Comparison of ENCODE assay signal across 27 cellular contexts in genomic region chr11:78762105-78762504, GRCh38.
DNase-seq lines count a peak whose midpoint lies in the region; ATAC-seq, FAIRE-seq and TF ChIP-seq lines count a peak whose summit lies in the region.
"Had no signal": no experiment of that assay in that cellular context is flagged by ENCODE, and none has a peak within 500 bp of the region (broad histone marks: within the 10 kb centered on the region; RNA-seq: fewer than 3 reads in every experiment).

No MANE protein-coding gene starts in this region.

- H3K36me3 Mint-ChIP-seq in osteocyte (ENCODE audit: unreplicated experiment), result peaks cover 21% of the 10 kb centered on the region
- H3K36me3 Mint-ChIP-seq: CD14-positive monocyte; CD4-positive, alpha-beta memory T cell; CD4-positive, CD25-positive, alpha-beta regulatory T cell; CD8-positive, alpha-beta memory T cell had no signal

- H3K4me3 Mint-ChIP-seq in osteocyte (ENCODE audit: unreplicated experiment), result no peak overlapping the region
- H3K4me3 Mint-ChIP-seq: CD14-positive monocyte; CD4-positive, alpha-beta memory T cell; CD4-positive, CD25-positive, alpha-beta regulatory T cell; CD8-positive, alpha-beta memory T cell had no signal

- H3K27ac ChIP-seq in heart left ventricle (no peak overlapping the region), left ventricle myocardium inferior (replicated peaks) (no peak overlapping the region)
- H3K27ac ChIP-seq in effector memory CD4-positive, alpha-beta T cell (ENCODE audit: insufficient read depth, low read length, poor library complexity, severe bottlenecking), result no peak overlapping the region
- H3K27ac ChIP-seq: BLaER1 had no signal

- H3K27me3 ChIP-seq in heart left ventricle, result no peaks in the 10 kb centered on the region
- H3K27me3 ChIP-seq in left ventricle myocardium inferior (ENCODE audit: low read depth), result no peaks in the 10 kb centered on the region
- H3K27me3 ChIP-seq in bronchial epithelial cell (ENCODE audit: control insufficient read depth, insufficient read depth, low read length), result no peaks in the 10 kb centered on the region
- H3K27me3 ChIP-seq in effector memory CD4-positive, alpha-beta T cell (replicated peaks; ENCODE audit: control insufficient read depth, insufficient read depth, low read length, poor library complexity, severe bottlenecking), result no peaks in the 10 kb centered on the region
- H3K27me3 ChIP-seq: BE2C, BLaER1 had no signal

- no peaks in the 10 kb centered on the region for H3K4me1 Mint-ChIP-seq in osteocyte (ENCODE audit: unreplicated experiment)
- H3K4me1 Mint-ChIP-seq: CD14-positive monocyte; CD4-positive, alpha-beta memory T cell; CD4-positive, CD25-positive, alpha-beta regulatory T cell; CD8-positive, alpha-beta memory T cell had no signal

- FAIRE-seq in HTR-8/SVneo (lab: Jason Lieb, UNC) (peak; percentile 4), bronchial epithelial cell (lab: Jason Lieb, UNC) (peak; percentile 23)
- FAIRE-seq: A204.1, GM12878, GM12892, GM18507 had no signal

- intact Hi-C loops in heart left ventricle (cut with DNase I), result no loop called here
- intact Hi-C loops in left ventricle myocardium inferior (cut with micrococcal nuclease), result no loop called here

- no peaks in the 10 kb centered on the region for H3K36me3 ChIP-seq in heart left ventricle
- no peaks in the 10 kb centered on the region for H3K36me3 ChIP-seq in left ventricle myocardium inferior
- no peaks in the 10 kb centered on the region for H3K36me3 ChIP-seq in bronchial epithelial cell (ENCODE audit: control insufficient read depth, insufficient read depth, low read length)
- H3K36me3 ChIP-seq in effector memory CD4-positive, alpha-beta T cell (ENCODE audit: control insufficient read depth, insufficient read depth, low read length), result no peaks in the 10 kb centered on the region

- TF ChIP-seq CTCF in heart left ventricle (IDR thresholded peaks at IDR 0.05), result no peak
- no peak for TF ChIP-seq CTCF in left ventricle myocardium inferior (IDR thresholded peaks at IDR 0.05; ENCODE audit: borderline replicate concordance)
- TF ChIP-seq CTCF in bronchial epithelial cell (IDR thresholded peaks at IDR 0.05; ENCODE audit: insufficient read depth, low read length, severe bottlenecking), result no peak
- TF ChIP-seq CTCF in osteocyte (IDR thresholded peaks at IDR 0.05), result no peak

- H3K4me1 ChIP-seq in heart left ventricle, result peaks cover 0 to 4% (median 0%) of the 10 kb centered on the region in 12 donors
- peaks cover 6% of the 10 kb centered on the region for H3K4me1 ChIP-seq in left ventricle myocardium inferior
- no peaks in the 10 kb centered on the region for H3K4me1 ChIP-seq in effector memory CD4-positive, alpha-beta T cell (ENCODE audit: control insufficient read depth, insufficient read depth, low read length, poor library complexity, severe bottlenecking)
- H3K4me1 ChIP-seq: BE2C, BLaER1 had no signal

- peak; percentile 50 to 59 (median 51) for ATAC-seq in heart left ventricle
- ATAC-seq: GM12878 had no signal

- H3K9me3 ChIP-seq in heart left ventricle, result no peaks in the 10 kb centered on the region
- H3K9me3 ChIP-seq in left ventricle myocardium inferior (replicated peaks), result no peaks in the 10 kb centered on the region
- no peaks in the 10 kb centered on the region for H3K9me3 ChIP-seq in effector memory CD4-positive, alpha-beta T cell (ENCODE audit: control insufficient read depth, low read length)
- H3K9me3 ChIP-seq: BE2C, BLaER1 had no signal

- whole genome bisulfite sequencing in heart left ventricle, 4 donors, result 61 to 67% (median 64%) methylated on average over 3 of the region's 3 CpGs

- H3K27ac Mint-ChIP-seq in osteocyte (ENCODE audit: unreplicated experiment), result no peak overlapping the region
- H3K27ac Mint-ChIP-seq: CD14-positive monocyte; CD4-positive, alpha-beta memory T cell; CD4-positive, CD25-positive, alpha-beta regulatory T cell; CD8-positive, alpha-beta memory T cell had no signal

- H3K27me3 Mint-ChIP-seq in osteocyte (ENCODE audit: unreplicated experiment), result no peaks in the 10 kb centered on the region

- H3K4me3 ChIP-seq in heart left ventricle (no peak overlapping the region), left ventricle myocardium inferior (no peak overlapping the region), bronchial epithelial cell (ENCODE audit: low read depth, low read length) (no peak overlapping the region)
- H3K4me3 ChIP-seq in effector memory CD4-positive, alpha-beta T cell (ENCODE audit: insufficient read depth, low read depth, low read length, poor library complexity, severe bottlenecking), result no peak overlapping the region
- H3K4me3 ChIP-seq: BLaER1, GM12878 had no signal

- DNase-seq in heart left ventricle (no peak), left ventricle myocardium inferior (no peak), HTR-8/SVneo (ENCODE audit: insufficient read length, low spot score) (no peak), bronchial epithelial cell (ENCODE audit: low read depth) (no peak), osteocyte (ENCODE audit: extremely low spot score, unreplicated experiment) (no peak)
- no peak for DNase-seq in effector memory CD4-positive, alpha-beta T cell
- DNase-seq: 8988T; ACHN; BE2C; C1 segment of cervical spinal cord; CD4-positive, alpha-beta memory T cell; CD4-positive, CD25-positive, alpha-beta regulatory T cell; CD8-positive, alpha-beta memory T cell; COR-L47; DMS 273 treated with DMSO at 0.1 percent for 48 hours; DMS153; DMS53; DMS79; DND-41; EL; GDM1 had no signal

- no peak for TF ChIP-seq POLR2A in heart left ventricle (IDR thresholded peaks at IDR 0.05)

- H3K9me3 Mint-ChIP-seq in osteocyte (ENCODE audit: unreplicated experiment), result no peaks in the 10 kb centered on the region
- H3K9me3 Mint-ChIP-seq: CD14-positive monocyte; CD4-positive, alpha-beta memory T cell; CD8-positive, alpha-beta memory T cell had no signal
